9 cellular contexts compared by ENCODE assay signal in the genomic region with DNA sequence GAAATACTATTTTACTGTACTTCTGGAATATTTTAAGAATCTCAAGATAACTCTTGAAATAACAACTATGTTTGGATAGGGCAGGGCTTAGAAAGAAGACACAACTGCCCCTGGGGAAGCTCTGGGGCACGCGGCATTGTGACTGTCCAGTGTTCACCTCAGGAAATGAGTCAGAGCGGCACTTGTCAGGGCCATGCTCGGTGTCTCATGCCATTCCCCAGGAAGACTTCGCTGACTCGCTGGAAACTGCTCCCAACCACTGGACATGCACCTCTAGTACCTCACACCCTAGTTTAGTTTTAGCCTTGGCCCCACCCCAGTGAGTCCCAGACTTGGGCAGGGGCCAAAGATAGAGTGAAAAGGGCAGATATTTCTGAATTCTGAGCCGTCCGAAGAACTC.
DNase-seq lines count a peak whose midpoint lies in the region; ATAC-seq and TF ChIP-seq lines count a peak whose summit lies in the region.
"Had no signal": no experiment of that assay in that cellular context is flagged by ENCODE, and none has a peak within 500 bp of the region (broad histone marks: within the 10 kb centered on the region; RNA-seq: fewer than 3 reads in every experiment).

No MANE protein-coding gene starts in this region.

- H3K27ac Mint-ChIP-seq in dendritic cell treated with granulocyte-macrophage colony-stimulating factor and Interleukin-4, amounts not matched to agents 40 ng/mL and 50 ng/mL, for 4 days: peak overlapping the region; percentile 74
- H3K27ac Mint-ChIP-seq: B cell had no signal

- H3K36me3 ChIP-seq in MG63 (no peaks in the 10 kb centered on the region), lower lobe of right lung (no peaks in the 10 kb centered on the region)

- H3K27ac ChIP-seq in lower lobe of right lung: peak overlapping the region; percentile 31

- TF ChIP-seq CTCF in lower lobe of right lung (IDR thresholded peaks at IDR 0.05): no peak

- DNase-seq in A172 (ENCODE audit: low spot score) (peak; percentile 95), MG63 (peak; percentile 51), lower lobe of right lung (no peak)

- intact Hi-C loops in dendritic cell treated with granulocyte-macrophage colony-stimulating factor and Interleukin-4, amounts not matched to agents 40 ng/mL and 50 ng/mL, for 4 days (cut with micrococcal nuclease): no loop called here
- intact Hi-C loops in lower lobe of right lung (cut with DNase I): no loop called here

- H3K4me1 ChIP-seq in lower lobe of right lung: peaks cover 33% of the 10 kb centered on the region

- peaks cover 2% of the 10 kb centered on the region for H3K27me3 Mint-ChIP-seq in dendritic cell treated with granulocyte-macrophage colony-stimulating factor and Interleukin-4, amounts not matched to agents 40 ng/mL and 50 ng/mL, for 4 days

- H3K9me3 Mint-ChIP-seq in dendritic cell treated with granulocyte-macrophage colony-stimulating factor and Interleukin-4, amounts not matched to agents 40 ng/mL and 50 ng/mL, for 4 days: no peaks in the 10 kb centered on the region

- H3K4me3 ChIP-seq in MG63: no peak overlapping the region
- no peak overlapping the region for H3K4me3 ChIP-seq in lower lobe of right lung

- no peaks in the 10 kb centered on the region for H3K9me3 ChIP-seq in MG63
- H3K9me3 ChIP-seq in lower lobe of right lung: no peaks in the 10 kb centered on the region

- no peaks in the 10 kb centered on the region for H3K27me3 ChIP-seq in MG63
- no peaks in the 10 kb centered on the region for H3K27me3 ChIP-seq in lower lobe of right lung (ENCODE audit: low read depth)

- peak; percentile 75 to 90 for ATAC-seq in lower lobe of right lung
- ATAC-seq in HG03521 (IDR thresholded peaks at IDR 0.05; ENCODE audit: unreplicated experiment): no peak
- ATAC-seq in GM18861 (IDR thresholded peaks at IDR 0.05; ENCODE audit: unreplicated experiment): no peak
- no peak for ATAC-seq in GM21515 (IDR thresholded peaks at IDR 0.05; ENCODE audit: unreplicated experiment)
- no peak for ATAC-seq in HG03432 (IDR thresholded peaks at IDR 0.05; ENCODE audit: unreplicated experiment)

- H3K4me1 Mint-ChIP-seq in dendritic cell treated with granulocyte-macrophage colony-stimulating factor and Interleukin-4, amounts not matched to agents 40 ng/mL and 50 ng/mL, for 4 days (ENCODE audit: low read depth): peaks cover 61% of the 10 kb centered on the region
- H3K4me1 Mint-ChIP-seq: B cell had no signal

- H3K36me3 Mint-ChIP-seq in dendritic cell treated with granulocyte-macrophage colony-stimulating factor and Interleukin-4, amounts not matched to agents 40 ng/mL and 50 ng/mL, for 4 days (ENCODE audit: low read depth): peaks cover 15% of the 10 kb centered on the region

- H3K4me3 Mint-ChIP-seq in dendritic cell treated with granulocyte-macrophage colony-stimulating factor and Interleukin-4, amounts not matched to agents 40 ng/mL and 50 ng/mL, for 4 days: no peak overlapping the region
- H3K4me3 Mint-ChIP-seq: B cell had no signal

Comparison
In these comparisons a context has a peak if more than half of its experiments do, and no peak if none do; other contexts are left out.
1. ATAC-seq: peak in lower lobe of right lung (2 of 2); none in HG03521 (single experiment), GM18861 (single experiment), GM21515 (single experiment) and HG03432 (single experiment).